In genomic region chr2:64637000-64637628, GRCh38 we compare ENCODE assay signal across 8 cellular contexts. TPM values are rescaled to one million over a fixed set of nuclear protein-coding genes. Genes with fewer than 3 reads are reported as not detected.
DNase-seq lines count a peak whose midpoint lies in the region; ATAC-seq, FAIRE-seq and TF ChIP-seq lines count a peak whose summit lies in the region.

No MANE protein-coding gene starts in this region.

- peaks cover 3% of the 10 kb centered on the region for H3K9me1 ChIP-seq in keratinocyte (ENCODE audit: control insufficient read depth, extremely low read depth, insufficient read depth, low read length)

- H2AFZ ChIP-seq in keratinocyte (ENCODE audit: control insufficient read depth, low read length), result no peak overlapping the region

- H3K4me3 ChIP-seq in keratinocyte (ENCODE audit: control insufficient read depth in 2 of 3, extremely low read depth in 1 of 3, insufficient read depth in 2 of 3, low read depth in 1 of 3, low read length in 3 of 3), result peak overlapping the region in 1 of 3 experiments; percentile 25

- dilution Hi-C loops in keratinocyte (cut with MboI; ENCODE audit: extremely low pct_ligation_motif_present, low sequenced_read_pairs), result no loop called here

- H3K9me3 ChIP-seq in keratinocyte (ENCODE audit: control insufficient read depth, low read depth, low read length), result no peaks in the 10 kb centered on the region

- H3K9ac ChIP-seq in keratinocyte (ENCODE audit: control insufficient read depth, extremely low read depth, insufficient read depth, low read length), result peak overlapping the region; percentile 63

- peaks cover 58% of the 10 kb centered on the region for H3K4me1 ChIP-seq in keratinocyte (ENCODE audit: control insufficient read depth, extremely low read depth, insufficient read depth, low read length)

- peak overlapping the region; percentile 83 for H3K4me2 ChIP-seq in keratinocyte (ENCODE audit: control insufficient read depth, extremely low read depth, insufficient read depth, low read depth, low read length)

- TF ChIP-seq CTCF in GM13976 (IDR thresholded peaks at IDR 0.05; ENCODE audit: borderline replicate concordance, control extremely low read depth, extremely low read depth, insufficient read depth, missing control alignments) (no peak), keratinocyte (optimal IDR thresholded peaks at IDR 0.05 in 1 of 3, IDR thresholded peaks at IDR 0.05 in 1 of 3, conservative IDR thresholded peaks at IDR 0.05 in 1 of 3; ENCODE audit: extremely low read depth in 1 of 3, insufficient read depth in 2 of 3, low read length in 3 of 3) (no peak)

- no peaks in the 10 kb centered on the region for H3K27me3 ChIP-seq in keratinocyte (ENCODE audit: control insufficient read depth, extremely low read depth, insufficient read depth, low read length)

- peak overlapping the region; percentile 91 for H3K27ac ChIP-seq in keratinocyte (ENCODE audit: control insufficient read depth, insufficient read depth, low read length)

- H3K79me2 ChIP-seq in keratinocyte (ENCODE audit: control insufficient read depth, insufficient read depth, low read length), result peaks cover 78% of the 10 kb centered on the region

- DNase-seq in GM13976 (ENCODE audit: low spot score) (peak; percentile 64), Kasumi-1 (lab: John Stamatoyannopoulos, UW) (peak; percentile 58 to 67), keratinocyte (ENCODE audit: low read depth, low spot score) (no peak), middle frontal gyrus (ENCODE audit: extremely low spot score, low spot score) (no peak), RKO (ENCODE audit: low spot score) (no peak), NCI-H526 treated with DMSO at 0.1 percent for 48 hours (lab: John Stamatoyannopoulos, UW) (no peak), NCI-H1436 treated with DMSO at 0.1 percent for 48 hours (lab: John Stamatoyannopoulos, UW) (no peak)

- in situ Hi-C loops in GM13976 (cut with MboI; ENCODE audit: low sequenced_read_pairs, unreplicated experiment), result no loop called here

- H3K36me3 ChIP-seq in keratinocyte (ENCODE audit: control insufficient read depth in 2 of 2, extremely low read depth in 1 of 2, insufficient read depth in 2 of 2, low read length in 2 of 2), result peaks cover 17 to 21% of the 10 kb centered on the region in 2 experiments

- peak; percentile 23 for FAIRE-seq in keratinocyte (lab: Jason Lieb, UNC)

- ATAC-seq in GM21528 (IDR thresholded peaks at IDR 0.05; ENCODE audit: low FRiP score, unreplicated experiment), result peak; percentile 50

- H4K20me1 ChIP-seq in keratinocyte (ENCODE audit: control insufficient read depth, extremely low read depth, insufficient read depth, low read length), result no peaks in the 10 kb centered on the region

RNA-seq across cellular contexts. Expression of gene SERTAD2, which starts 16.6 kb away (rescaled TPM):
- 11.2 to 13.4 TPM (median 13.1 TPM) in 3 replicates for polyA plus RNA-seq in keratinocyte
- polyA plus RNA-seq in keratinocyte (2011; ENCODE audit: low read depth), result 13.1 TPM
- 10.2 and 14.2 TPM in 2 replicates for polyA plus RNA-seq in keratinocyte (2011; cell fraction: cytosol; rRNA removed)
- polyA plus RNA-seq in keratinocyte (2011; cell fraction: nucleus; rRNA removed), result 20.6 and 23.7 TPM in 2 replicates
- polyA plus RNA-seq in keratinocyte (2012; ENCODE audit: low replicate concordance), result 16.7 and 27.2 TPM in 2 replicates
- 13.2 to 19.6 TPM (median 16.9 TPM) in 3 replicates for polyA minus RNA-seq in keratinocyte
- polyA minus RNA-seq in keratinocyte (2011; cell fraction: cytosol; rRNA and poly(A)+ RNA removed), result 15.2 TPM
- 12.3 and 23.7 TPM in 2 replicates for polyA minus RNA-seq in keratinocyte (2011; cell fraction: nucleus; rRNA and poly(A)+ RNA removed)

Comparison
In these comparisons a context has a peak if more than half of its experiments do, and no peak if none do; other contexts are left out.
1. DNase-seq: peak in GM13976 (single experiment) and Kasumi-1 (2 of 2); none in keratinocyte (single experiment), middle frontal gyrus (single experiment), RKO (single experiment), NCI-H526 treated with DMSO at 0.1 percent for 48 hours (single experiment) and NCI-H1436 treated with DMSO at 0.1 percent for 48 hours (single experiment).